ENCODE assay signal across 8 cellular contexts in genomic region chr12:96035283-96036236, GRCh38. TPM values are rescaled to one million over a fixed set of nuclear protein-coding genes. Genes with fewer than 3 reads are reported as not detected.
DNase-seq lines count a peak whose midpoint lies in the region; ATAC-seq and TF ChIP-seq lines count a peak whose summit lies in the region.

LTA4H (minus strand) TSS chr12:96035587; CDS start chr12:96035519, 68 bp downstream.

- H3K9me3 Mint-ChIP-seq in progenitor cell of endocrine pancreas (ENCODE audit: low read depth), result no peaks in the 10 kb centered on the region

- no peak for TF ChIP-seq CTCF in left ventricle myocardium inferior (IDR thresholded peaks at IDR 0.05; ENCODE audit: borderline replicate concordance)
- no peak for TF ChIP-seq CTCF in progenitor cell of endocrine pancreas (IDR thresholded peaks at IDR 0.05; ENCODE audit: unreplicated experiment)

- no peaks in the 10 kb centered on the region for H3K27me3 ChIP-seq in left ventricle myocardium inferior (ENCODE audit: low read depth)

- no peaks in the 10 kb centered on the region for H3K27me3 Mint-ChIP-seq in progenitor cell of endocrine pancreas

- TF ChIP-seq POLR2A in GM15510 (IDR thresholded peaks at IDR 0.05; ENCODE audit: borderline replicate concordance, extremely low read depth, insufficient read length), result peak; percentile 85

- peaks cover 3% of the 10 kb centered on the region for H3K4me1 Mint-ChIP-seq in progenitor cell of endocrine pancreas (ENCODE audit: low read depth)

- peak within 1 kb of the TSS; percentile 88 for H3K27ac ChIP-seq in left ventricle myocardium inferior (replicated peaks)

- no peaks in the 10 kb centered on the region for H3K9me3 ChIP-seq in left ventricle myocardium inferior (replicated peaks)

- no peaks in the 10 kb centered on the region for H3K36me3 Mint-ChIP-seq in progenitor cell of endocrine pancreas (ENCODE audit: insufficient read depth)

- intact Hi-C loops in left ventricle myocardium inferior (cut with micrococcal nuclease), result no loop called here

- DNase-seq in NCI-H146 treated with DMSO at 0.1 percent for 48 hours (lab: John Stamatoyannopoulos, UW; ENCODE audit: unreplicated experiment) (peak; percentile 99), T-helper 1 cell (peak; percentile 90 to 98 (median 94)), amniotic stem cell (lab: John Stamatoyannopoulos, UW) (peak; percentile 97), left ventricle myocardium inferior (peak; percentile 95), progenitor cell of endocrine pancreas (ENCODE audit: low spot score, unreplicated experiment) (peak; percentile 92), ureter (ENCODE audit: low spot score) (peak; percentile 98)

- H3K27ac Mint-ChIP-seq in progenitor cell of endocrine pancreas, result no peak within 1 kb of the TSS

- H3K4me3 ChIP-seq in left ventricle myocardium inferior, result peak within 1 kb of the TSS; percentile 89

- peak; percentile 87 for ATAC-seq in HG02884 (IDR thresholded peaks at IDR 0.05; ENCODE audit: unreplicated experiment)

- peaks cover 24% of the 10 kb centered on the region for H3K4me1 ChIP-seq in left ventricle myocardium inferior

- H3K4me3 Mint-ChIP-seq in progenitor cell of endocrine pancreas (ENCODE audit: low read depth), result no peak within 1 kb of the TSS

- H3K36me3 ChIP-seq in left ventricle myocardium inferior, result no peaks in the 10 kb centered on the region

RNA-seq across cellular contexts. Expression of gene LTA4H, which starts in this region (rescaled TPM):
- total RNA-seq in left ventricle myocardium inferior (35.4 TPM), progenitor cell of endocrine pancreas (98.9 and 103 TPM in 2 replicates), ureter (64.0 TPM)

Comparison
In these comparisons a context has a peak if more than half of its experiments do, and no peak if none do; other contexts are left out.
1. Peak in every context shown above with its lines: DNase-seq, ATAC-seq, H3K4me3 ChIP-seq and H3K27ac ChIP-seq.